18 cellular contexts compared by ENCODE assay signal in genomic region chr11:1632053-1632714, GRCh38. TPM values are rescaled to one million over a fixed set of nuclear protein-coding genes. Genes with fewer than 3 reads are reported as not detected.
A peak's percentile ranks its signal among the peaks of the same experiment; 100 is the strongest.
DNase-seq lines count a peak whose midpoint lies in the region; ATAC-seq and TF ChIP-seq lines count a peak whose summit lies in the region.
"Had no signal": no experiment of that assay in that cellular context is flagged by ENCODE, and none has a peak within 500 bp of the region (broad histone marks: within the 10 kb centered on the region; RNA-seq: fewer than 3 reads in every experiment).

No MANE protein-coding gene starts in this region.

- H3K36me3 ChIP-seq in body of pancreas (replicated peaks in 1 of 2; ENCODE audit: insufficient read depth in 1 of 2, low read depth in 2 of 2) (no peaks in the 10 kb centered on the region), esophagus squamous epithelium (no peaks in the 10 kb centered on the region)

- peak; percentile 85 for ATAC-seq in body of pancreas
- peak; percentile 61 for ATAC-seq in stimulated activated effector memory CD8-positive, alpha-beta T cell treated with anti-CD3 and anti-CD28 coated beads, Interleukin-12 subunit alpha, Interleukin-12 subunit beta, amount 100 ng/mL, for 72 hours
- ATAC-seq in HG02759 (IDR thresholded peaks at IDR 0.05; ENCODE audit: unreplicated experiment) = no peak

- H3K27ac ChIP-seq in body of pancreas (peak overlapping the region in 1 of 4 donors; percentile 55), esophagus squamous epithelium (no peak overlapping the region)
- H3K27ac ChIP-seq: PC-9 had no signal

- no peak overlapping the region for H3K27ac Mint-ChIP-seq in stimulated activated effector memory CD8-positive, alpha-beta T cell treated with anti-CD3 and anti-CD28 coated beads, Interleukin-12 subunit alpha, Interleukin-12 subunit beta, amount 100 ng/mL, for 72 hours
- H3K27ac Mint-ChIP-seq in Calu3 (ENCODE audit: unreplicated experiment) = no peak overlapping the region

- H3K4me3 Mint-ChIP-seq in stimulated activated effector memory CD8-positive, alpha-beta T cell treated with anti-CD3 and anti-CD28 coated beads, Interleukin-12 subunit alpha, Interleukin-12 subunit beta, amount 100 ng/mL, for 72 hours = no peak overlapping the region
- H3K4me3 Mint-ChIP-seq in Calu3 (ENCODE audit: low read depth, unreplicated experiment) = no peak overlapping the region
- H3K4me3 Mint-ChIP-seq: CD4-positive, alpha-beta memory T cell had no signal

- peaks cover 80% of the 10 kb centered on the region for H3K27me3 Mint-ChIP-seq in Calu3 (ENCODE audit: unreplicated experiment)

- BruUV-seq in Calu3 (replicated peaks; lab: Mats Ljungman, UMichigan) = no TSS peak

- H3K27me3 ChIP-seq in body of pancreas = no peaks in the 10 kb centered on the region
- peaks cover 0 to 92% (median 1%) of the 10 kb centered on the region in 4 donors for H3K27me3 ChIP-seq in esophagus squamous epithelium

- peaks cover 18% of the 10 kb centered on the region for H3K4me1 Mint-ChIP-seq in stimulated activated effector memory CD8-positive, alpha-beta T cell treated with anti-CD3 and anti-CD28 coated beads, Interleukin-12 subunit alpha, Interleukin-12 subunit beta, amount 100 ng/mL, for 72 hours
- H3K4me1 Mint-ChIP-seq in Calu3 (ENCODE audit: low read depth, unreplicated experiment) = no peaks in the 10 kb centered on the region

- no peak overlapping the region for H3K4me3 ChIP-seq in body of pancreas
- H3K4me3 ChIP-seq in esophagus squamous epithelium = no peak overlapping the region
- H3K4me3 ChIP-seq: PC-9 had no signal

- CTCF ChIA-PET in Calu3 (lab: Charles Lee) = interaction anchor here (1.0 to 1.8 kb wide), 3 partner anchors 9 to 132 kb away, joined by 3 to 5 read pairs (median 4); partner anchors contain the start of gene CTSD

- TF ChIP-seq POLR2A in body of pancreas (IDR thresholded peaks at IDR 0.05) (peak in 2 of 3 donors; percentile 26 to 49), esophagus squamous epithelium (IDR thresholded peaks at IDR 0.05) (no peak)

- TF ChIP-seq CTCF in body of pancreas (IDR thresholded peaks at IDR 0.05) (no peak), Calu3 (IDR thresholded peaks at IDR 0.05; ENCODE audit: unreplicated experiment) (no peak), esophagus squamous epithelium (IDR thresholded peaks at IDR 0.05) (no peak)

- H3K9me3 Mint-ChIP-seq in stimulated activated effector memory CD8-positive, alpha-beta T cell treated with anti-CD3 and anti-CD28 coated beads, Interleukin-12 subunit alpha, Interleukin-12 subunit beta, amount 100 ng/mL, for 72 hours = no peaks in the 10 kb centered on the region
- no peaks in the 10 kb centered on the region for H3K9me3 Mint-ChIP-seq in Calu3 (ENCODE audit: low read depth, unreplicated experiment)
- H3K9me3 Mint-ChIP-seq: CD4-positive, alpha-beta memory T cell had no signal

- DNase-seq in NCI-H2029 (lab: John Stamatoyannopoulos, UW) (peak; percentile 57), NCI-H2029 treated with DMSO at 0.1 percent for 48 hours (lab: John Stamatoyannopoulos, UW) (no peak), NCI-H2107 (lab: John Stamatoyannopoulos, UW) (peak; percentile 53), body of pancreas (peak; percentile 66 to 84 (median 80)), Calu3 (no peak), esophagus squamous epithelium (lab: John Stamatoyannopoulos, UW) (no peak)
- no peak for DNase-seq in stimulated activated effector memory CD8-positive, alpha-beta T cell treated with anti-CD3 and anti-CD28 coated beads, Interleukin-12 subunit alpha, Interleukin-12 subunit beta, amount 100 ng/mL, for 72 hours (ENCODE audit: low spot score in 2 of 2)
- DNase-seq: CD4-positive, alpha-beta memory T cell; IMR-90; Karpas-422; NCI-H1048; NCI-H1694; NCI-H446; NCI-H82; PC-9; T-helper 1 cell had no signal

- H3K4me1 ChIP-seq in body of pancreas (peaks cover 15% of the 10 kb centered on the region), esophagus squamous epithelium (peaks cover 0 to 5% (median 4%) of the 10 kb centered on the region in 3 donors)

- intact Hi-C loops in body of pancreas (cut with DNase I) (no loop called here), Calu3 (cut with micrococcal nuclease; ENCODE audit: unreplicated experiment) (no loop called here), esophagus squamous epithelium (cut with DNase I) (no loop called here)

- no peaks in the 10 kb centered on the region for H3K36me3 Mint-ChIP-seq in stimulated activated effector memory CD8-positive, alpha-beta T cell treated with anti-CD3 and anti-CD28 coated beads, Interleukin-12 subunit alpha, Interleukin-12 subunit beta, amount 100 ng/mL, for 72 hours
- no peaks in the 10 kb centered on the region for H3K36me3 Mint-ChIP-seq in Calu3 (ENCODE audit: insufficient read depth, unreplicated experiment)
- H3K36me3 Mint-ChIP-seq: CD4-positive, alpha-beta memory T cell had no signal

- WGBS in body of pancreas, 2 donors = 31 to 39% methylated on average over 5 to 11 of the region's 11 CpGs
- 39 to 51% methylated on average over 3 to 5 of the region's 11 CpGs for whole genome bisulfite sequencing in esophagus squamous epithelium, 2 donors

- H3K9me3 ChIP-seq in body of pancreas (no peaks in the 10 kb centered on the region), esophagus squamous epithelium (no peaks in the 10 kb centered on the region)

RNA-seq across cellular contexts. Expression of gene KRTAP5-5, which starts 2.6 kb away (rescaled TPM):
- total RNA-seq in body of pancreas = not detected
- not detected in 2 replicates for total RNA-seq in Calu3 (2022)
- total RNA-seq in esophagus squamous epithelium = not detected
- total RNA-seq: CD4-positive, alpha-beta memory T cell; IMR-90; MCF 10A; PC-9 had no signal

RNA-seq across cellular contexts. Expression of gene KRTAP5-4, which starts 10.2 kb away (rescaled TPM):
- not detected for total RNA-seq in body of pancreas
- not detected in 2 replicates for total RNA-seq in Calu3 (2022)
- total RNA-seq in esophagus squamous epithelium = not detected
- total RNA-seq: CD4-positive, alpha-beta memory T cell; IMR-90; MCF 10A; PC-9 had no signal

RNA-seq across cellular contexts. Expression of gene KRTAP5-3, which starts 23.9 kb away (rescaled TPM):
- not detected for total RNA-seq in body of pancreas
- not detected in 2 replicates for total RNA-seq in Calu3 (2022)
- not detected for total RNA-seq in esophagus squamous epithelium
- total RNA-seq: CD4-positive, alpha-beta memory T cell; IMR-90; MCF 10A; PC-9 had no signal

RNA-seq across cellular contexts. Expression of gene KRTAP5-2, which starts 34.1 kb away (rescaled TPM):
- total RNA-seq in body of pancreas (not detected), Calu3 (2022) (not detected in 2 replicates), esophagus squamous epithelium (not detected)
- total RNA-seq: CD4-positive, alpha-beta memory T cell; IMR-90; MCF 10A; PC-9 had no signal

RNA-seq across cellular contexts. Expression of gene KRTAP5-1, which starts 47.1 kb away (rescaled TPM):
- not detected for total RNA-seq in body of pancreas
- not detected in 2 replicates for total RNA-seq in Calu3 (2022)
- total RNA-seq in esophagus squamous epithelium = not detected
- total RNA-seq: CD4-positive, alpha-beta memory T cell; IMR-90; MCF 10A; PC-9 had no signal

Comparison
In these comparisons a context has a peak if more than half of its experiments do, and no peak if none do; other contexts are left out.
1. DNase-seq: peak in NCI-H2029 (single experiment), NCI-H2107 (single experiment) and body of pancreas (4 of 4); none in NCI-H2029 treated with DMSO at 0.1 percent for 48 hours (single experiment), stimulated activated effector memory CD8-positive, alpha-beta T cell treated with anti-CD3 and anti-CD28 coated beads, Interleukin-12 subunit alpha, Interleukin-12 subunit beta, amount 100 ng/mL, for 72 hours (0 of 2), Calu3 (single experiment) and esophagus squamous epithelium (single experiment).
2. POLR2A ChIP-seq: peak in body of pancreas (2 of 3); none in esophagus squamous epithelium (0 of 4).